ENCODE assay signal across 9 cellular contexts in genomic region chr2:121888189-121888557, GRCh38.
A peak's percentile ranks its signal among the peaks of the same experiment; 100 is the strongest.
DNase-seq lines count a peak whose midpoint lies in the region; ATAC-seq and TF ChIP-seq lines count a peak whose summit lies in the region.
"Had no signal": no experiment of that assay in that cellular context is flagged by ENCODE, and none has a peak within 500 bp of the region (broad histone marks: within the 10 kb centered on the region; RNA-seq: fewer than 3 reads in every experiment).

No MANE protein-coding gene starts in this region.

- H3K9me3 ChIP-seq in breast epithelium (no peaks in the 10 kb centered on the region), vagina (no peaks in the 10 kb centered on the region)
- H3K9me3 ChIP-seq in CD4-positive, alpha-beta memory T cell (ENCODE audit: control insufficient read depth in 1 of 2, low read length in 2 of 2): no peaks in the 10 kb centered on the region
- H3K9me3 ChIP-seq: neutrophil had no signal

- H3K27me3 Mint-ChIP-seq in MCF 10A (ENCODE audit: insufficient read depth, unreplicated experiment) (no peaks in the 10 kb centered on the region), nephron (ENCODE audit: low read depth) (peaks cover 12% of the 10 kb centered on the region)
- H3K27me3 Mint-ChIP-seq in CD4-positive, alpha-beta memory T cell: peaks cover 11 to 15% of the 10 kb centered on the region in 2 donors

- TF ChIP-seq CTCF in MCF 10A (IDR thresholded peaks at IDR 0.05; ENCODE audit: unreplicated experiment) (peak; percentile 51), breast epithelium (IDR thresholded peaks at IDR 0.05) (peak in 1 of 3 donors; percentile 11), nephron (IDR thresholded peaks at IDR 0.05; ENCODE audit: unreplicated experiment in 3 of 3) (peak in 2 of 3 experiments; percentile 14 to 30), vagina (IDR thresholded peaks at IDR 0.05) (no peak)

- H3K4me1 Mint-ChIP-seq in MCF 10A (ENCODE audit: insufficient read depth, unreplicated experiment) (peaks cover 11% of the 10 kb centered on the region), nephron (peaks cover 14% of the 10 kb centered on the region)
- H3K4me1 Mint-ChIP-seq in CD4-positive, alpha-beta memory T cell: peaks cover 0 to 3% (median 0%) of the 10 kb centered on the region in 4 donors

- H3K27ac Mint-ChIP-seq in MCF 10A (ENCODE audit: low read depth, unreplicated experiment): no peak overlapping the region
- H3K27ac Mint-ChIP-seq in nephron: no peak overlapping the region
- no peak overlapping the region for H3K27ac Mint-ChIP-seq in CD4-positive, alpha-beta memory T cell

- no TSS peak for BruUV-seq in MCF 10A (replicated peaks; lab: Mats Ljungman, UMichigan)

- peaks cover 19% of the 10 kb centered on the region for H3K36me3 Mint-ChIP-seq in MCF 10A (ENCODE audit: insufficient read depth, unreplicated experiment)
- no peaks in the 10 kb centered on the region for H3K36me3 Mint-ChIP-seq in nephron (ENCODE audit: low read depth)
- H3K36me3 Mint-ChIP-seq in CD4-positive, alpha-beta memory T cell: no peaks in the 10 kb centered on the region

- intact Hi-C loops in MCF 10A (cut with micrococcal nuclease) (no loop called here), breast epithelium (cut with DNase I; ENCODE audit: low total_unique reads) (no loop called here), vagina (cut with DNase I) (no loop called here)
- intact Hi-C loops in CD4-positive, alpha-beta memory T cell (cut with micrococcal nuclease): no loop called here

- H3K27ac ChIP-seq in breast epithelium (no peak overlapping the region), vagina (no peak overlapping the region)
- H3K27ac ChIP-seq in CD4-positive, alpha-beta memory T cell (ENCODE audit: low read depth, low read length): no peak overlapping the region
- H3K27ac ChIP-seq: neutrophil had no signal

- no peaks in the 10 kb centered on the region for H3K4me1 ChIP-seq in breast epithelium
- H3K4me1 ChIP-seq in CD4-positive, alpha-beta memory T cell (ENCODE audit: insufficient read depth, low read length): no peaks in the 10 kb centered on the region
- no peaks in the 10 kb centered on the region for H3K4me1 ChIP-seq in vagina

- CTCF ChIA-PET in MCF 10A (lab: Yijun Ruan, JAX): interaction anchor here (1.1 kb wide), 1 partner anchor 10 kb away, joined by 3 read pairs; no protein-coding TSS in a partner anchor
- CTCF ChIA-PET in CD4-positive, alpha-beta memory T cell (lab: Charles Lee; ENCODE audit: partially characterized antibody): no interaction called here

- H3K4me3 Mint-ChIP-seq in MCF 10A (ENCODE audit: unreplicated experiment) (no peak overlapping the region), nephron (no peak overlapping the region)
- no peak overlapping the region for H3K4me3 Mint-ChIP-seq in CD4-positive, alpha-beta memory T cell

- peak; percentile 88 for ATAC-seq in HG02840 (IDR thresholded peaks at IDR 0.05; ENCODE audit: low FRiP score, unreplicated experiment)

- H3K36me3 ChIP-seq in breast epithelium (no peaks in the 10 kb centered on the region), vagina (no peaks in the 10 kb centered on the region)
- no peaks in the 10 kb centered on the region for H3K36me3 ChIP-seq in CD4-positive, alpha-beta memory T cell (ENCODE audit: insufficient read depth, low read length)
- H3K36me3 ChIP-seq: neutrophil had no signal

- POLR2A ChIA-PET in MCF 10A (lab: Yijun Ruan, JAX): no interaction called here
- POLR2A ChIA-PET in CD4-positive, alpha-beta memory T cell (lab: Charles Lee; ENCODE audit: partially characterized antibody): no interaction called here

- DNase-seq in MCF 10A (ENCODE audit: unreplicated experiment) (peak; percentile 90), breast epithelium (ENCODE audit: low spot score in 2 of 2) (no peak), SKM-1 (lab: John Stamatoyannopoulos, UW; ENCODE audit: unreplicated experiment) (peak; percentile 24), vagina (ENCODE audit: extremely low spot score in 2 of 2) (no peak), NCI-H1105 (lab: John Stamatoyannopoulos, UW) (no peak)
- no peak for DNase-seq in CD4-positive, alpha-beta memory T cell

- no peaks in the 10 kb centered on the region for H3K27me3 ChIP-seq in breast epithelium
- H3K27me3 ChIP-seq in CD4-positive, alpha-beta memory T cell (ENCODE audit: insufficient read depth, low read length): no peaks in the 10 kb centered on the region
- no peaks in the 10 kb centered on the region for H3K27me3 ChIP-seq in vagina

- H3K9me3 Mint-ChIP-seq in MCF 10A (ENCODE audit: unreplicated experiment): no peaks in the 10 kb centered on the region
- H3K9me3 Mint-ChIP-seq in nephron: no peaks in the 10 kb centered on the region
- peaks cover 0 to 2% (median 0%) of the 10 kb centered on the region in 8 donors for H3K9me3 Mint-ChIP-seq in CD4-positive, alpha-beta memory T cell

- no peak overlapping the region for H3K4me3 ChIP-seq in breast epithelium
- H3K4me3 ChIP-seq in CD4-positive, alpha-beta memory T cell (ENCODE audit: low read length in 2 of 2): no peak overlapping the region
- H3K4me3 ChIP-seq in vagina: no peak overlapping the region

- no peak for TF ChIP-seq POLR2A in breast epithelium (IDR thresholded peaks at IDR 0.05)
- TF ChIP-seq POLR2A in vagina (IDR thresholded peaks at IDR 0.05): no peak

Comparison
In these comparisons a context has a peak if more than half of its experiments do, and no peak if none do; other contexts are left out.
1. DNase-seq: peak in MCF 10A (single experiment) and SKM-1 (single experiment); none in breast epithelium (0 of 2), CD4-positive, alpha-beta memory T cell (0 of 5), vagina (0 of 2) and NCI-H1105 (single experiment).
2. CTCF ChIP-seq: peak in MCF 10A (single experiment) and nephron (2 of 3); none in vagina (0 of 3).